8 cellular contexts compared by ENCODE assay signal in genomic region chr5:31232273-31232888, GRCh38. TPM values are rescaled to one million over a fixed set of nuclear protein-coding genes. Genes with fewer than 3 reads are reported as not detected.
DNase-seq lines count a peak whose midpoint lies in the region; ATAC-seq, FAIRE-seq and TF ChIP-seq lines count a peak whose summit lies in the region.

No MANE protein-coding gene starts in this region.

- H3K27ac ChIP-seq in OCI-LY7 (ENCODE audit: low read depth, low read length, poor library complexity, severe bottlenecking) = no peak overlapping the region

- H3K9me2 ChIP-seq in OCI-LY7 (ENCODE audit: insufficient read depth, low read length) = no peaks in the 10 kb centered on the region

- H3K9me3 Mint-ChIP-seq in endothelial cell (ENCODE audit: unreplicated experiment) = no peaks in the 10 kb centered on the region

- H4K20me1 ChIP-seq in OCI-LY7 (ENCODE audit: insufficient read depth, low read length) = no peaks in the 10 kb centered on the region

- intact Hi-C loops in OCI-LY7 (cut with micrococcal nuclease; ENCODE audit: unreplicated experiment) = loop anchor here (10.0 kb wide), 1 partner anchor 1188 kb away; no protein-coding TSS in a partner anchor

- peak; percentile 82 for ATAC-seq in GM21381 (IDR thresholded peaks at IDR 0.05; ENCODE audit: unreplicated experiment)

- H3K4me1 ChIP-seq in OCI-LY7 (ENCODE audit: insufficient read depth, low read length, poor library complexity, severe bottlenecking) = no peaks in the 10 kb centered on the region

- FAIRE-seq in HTR-8/SVneo (lab: Jason Lieb, UNC) = peak; percentile 13

- no peak overlapping the region for H3K4me3 ChIP-seq in OCI-LY7 (ENCODE audit: low read depth, low read length, poor library complexity, severe bottlenecking)

- H3K27ac Mint-ChIP-seq in endothelial cell (ENCODE audit: unreplicated experiment) = no peak overlapping the region

- no peaks in the 10 kb centered on the region for H3K9me3 ChIP-seq in OCI-LY7 (ENCODE audit: low read length)

- H2AFZ ChIP-seq in OCI-LY7 (ENCODE audit: low read length) = no peak overlapping the region

- TF ChIP-seq CTCF in OCI-LY7 (conservative IDR thresholded peaks at IDR 0.05; ENCODE audit: low read length) (peak; percentile 93), endothelial cell (IDR thresholded peaks at IDR 0.05; ENCODE audit: unreplicated experiment) (peak; percentile 61)

- H3K4me1 Mint-ChIP-seq in endothelial cell (ENCODE audit: unreplicated experiment) = no peaks in the 10 kb centered on the region

- no peaks in the 10 kb centered on the region for H3K36me3 ChIP-seq in OCI-LY7 (ENCODE audit: insufficient read depth, low read length)

- CTCF ChIA-PET in OCI-LY7 (lab: Charles Lee; ENCODE audit: unreplicated experiment) = interaction anchor here (0.6 kb wide), 1 partner anchor 240 kb away, joined by 3 read pairs; no protein-coding TSS in a partner anchor

- no TSS peak for BruUV-seq in OCI-LY7 (replicated peaks; lab: Mats Ljungman, UMichigan)

- H3K27me3 Mint-ChIP-seq in endothelial cell (ENCODE audit: unreplicated experiment) = peaks cover 2% of the 10 kb centered on the region

- H3K79me2 ChIP-seq in OCI-LY7 (ENCODE audit: insufficient read depth, low read depth, low read length) = no peaks in the 10 kb centered on the region

- no peaks in the 10 kb centered on the region for H3K36me3 Mint-ChIP-seq in endothelial cell (ENCODE audit: low read depth, unreplicated experiment)

- no peak overlapping the region for H3K4me2 ChIP-seq in OCI-LY7 (ENCODE audit: low read length)

- peak; percentile 4 for DNase-seq in Daoy (ENCODE audit: low read depth)
- DNase-seq in HTR-8/SVneo (ENCODE audit: insufficient read length, low spot score) = peak; percentile 85
- DNase-seq in OCI-LY7 (ENCODE audit: low spot score) = peak; percentile 54
- peak; percentile 54 for DNase-seq in endothelial cell (ENCODE audit: low spot score)
- DNase-seq in mucosa of gallbladder (ENCODE audit: low spot score) = peak; percentile 28
- no peak for DNase-seq in activated effector memory CD4-positive, alpha-beta T cell treated with anti-CD3 and anti-CD28 coated beads, Interleukin-2, amount 50 U/mL, for 16 hours
- DNase-seq in central memory CD4-positive, alpha-beta T cell = no peak

- POLR2A ChIA-PET in OCI-LY7 (lab: Charles Lee) = no interaction called here

- H3K4me3 Mint-ChIP-seq in endothelial cell (ENCODE audit: unreplicated experiment) = no peak overlapping the region

RNA-seq across cellular contexts. Expression of gene CDH6, which starts 38.9 kb away (rescaled TPM):
- total RNA-seq in Daoy (2014; rRNA removed; shearing (Covaris generic)) = 0.15 and 0.57 TPM in 2 replicates
- total RNA-seq in OCI-LY7 (2014; rRNA removed; shearing (Covaris generic)) = not detected in 2 replicates
- not detected in 2 replicates for total RNA-seq in OCI-LY7 (2022)
- total RNA-seq in endothelial cell (ENCODE audit: unreplicated experiment) = 0.15 TPM
- 75.9 TPM for total RNA-seq in mucosa of gallbladder

Comparison
In these comparisons a context has a peak if more than half of its experiments do, and no peak if none do; other contexts are left out.
1. DNase-seq: peak in Daoy (single experiment), HTR-8/SVneo (single experiment), OCI-LY7 (single experiment), endothelial cell (single experiment) and mucosa of gallbladder (single experiment); none in activated effector memory CD4-positive, alpha-beta T cell treated with anti-CD3 and anti-CD28 coated beads, Interleukin-2, amount 50 U/mL, for 16 hours (single experiment) and central memory CD4-positive, alpha-beta T cell (single experiment).
2. RNA of gene CDH6, which starts 38.9 kb away (total RNA-seq): 75.9 TPM in mucosa of gallbladder (single experiment); 0.15 to 0.57 TPM in Daoy, 0.15 TPM in endothelial cell (single experiment) and not detected in OCI-LY7; every median in the first group is over 10 times any median in the second.